ENCODE assay signal across 8 cellular contexts in the genomic region with DNA sequence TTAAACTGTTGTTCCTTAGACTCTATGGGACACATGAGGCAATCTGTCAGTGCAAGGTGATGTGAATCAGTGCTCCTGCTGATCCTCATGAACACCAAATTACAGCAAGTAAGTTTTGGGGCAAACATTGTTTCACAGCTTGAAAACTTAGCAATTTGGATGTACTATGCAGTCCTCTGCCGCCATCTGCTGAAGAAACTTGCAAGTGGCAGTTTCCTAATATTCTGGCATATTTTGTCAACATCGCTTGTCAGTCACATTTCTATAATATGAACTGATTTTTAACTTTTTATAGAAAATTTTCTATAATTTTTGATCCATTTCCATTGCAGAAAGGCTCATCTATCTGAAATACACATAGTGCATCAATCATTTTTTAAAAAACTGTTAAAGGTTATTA.
A peak's percentile ranks its signal among the peaks of the same experiment; 100 is the strongest.
DNase-seq lines count a peak whose midpoint lies in the region; ATAC-seq and TF ChIP-seq lines count a peak whose summit lies in the region.

No MANE protein-coding gene starts in this region.

- ATAC-seq in HG02973 (IDR thresholded peaks at IDR 0.05; ENCODE audit: unreplicated experiment) (no peak), GM18870 (IDR thresholded peaks at IDR 0.05; ENCODE audit: unreplicated experiment) (no peak)

- TF ChIP-seq RAD21 in Ishikawa (IDR thresholded peaks at IDR 0.05; ENCODE audit: low read depth), result peak; percentile 64

- TF ChIP-seq EP300 in Ishikawa (IDR thresholded peaks at IDR 0.05; ENCODE audit: borderline replicate concordance), result no peak

- DNase-seq in NCI-H1092 treated with DMSO at 0.1 percent for 48 hours (lab: John Stamatoyannopoulos, UW), result peak; percentile 1
- no peak for DNase-seq in NCI-H1092 (lab: John Stamatoyannopoulos, UW)
- peak; percentile 13 for DNase-seq in UCSD-AML1 (lab: John Stamatoyannopoulos, UW; ENCODE audit: unreplicated experiment)
- DNase-seq in foreskin melanocyte, result peak; percentile 7
- peak; percentile 3 to 4 for DNase-seq in stimulated activated CD4-positive, alpha-beta T cell treated with anti-CD3 and anti-CD28 coated beads, Interleukin-4, amount 100 ng/mL, for 48 hours (ENCODE audit: low read depth in 2 of 2)

TF ChIP-seq in Ishikawa, 13 proteins besides CTCF, POLR2A, EP300 and RAD21:
- TF ChIP-seq, protein P1, sequence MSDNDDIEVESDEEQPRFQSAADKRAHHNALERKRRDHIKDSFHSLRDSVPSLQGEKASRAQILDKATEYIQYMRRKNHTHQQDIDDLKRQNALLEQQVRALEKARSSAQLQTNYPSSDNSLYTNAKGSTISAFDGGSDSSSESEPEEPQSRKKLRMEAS (IDR thresholded peaks at IDR 0.05), result no peak
- no peak for TF ChIP-seq TAF1 (IDR thresholded peaks at IDR 0.05; ENCODE audit: low read depth)
- no peak for TF ChIP-seq ZBTB7A (IDR thresholded peaks at IDR 0.05; ENCODE audit: low read depth)
- no peak for TF ChIP-seq TEAD4 (IDR thresholded peaks at IDR 0.05)
- no peak for TF ChIP-seq EGR1 (IDR thresholded peaks at IDR 0.05)
- no peak for TF ChIP-seq FOXM1 (IDR thresholded peaks at IDR 0.05; ENCODE audit: borderline replicate concordance, low read depth)
- TF ChIP-seq, protein P2, sequence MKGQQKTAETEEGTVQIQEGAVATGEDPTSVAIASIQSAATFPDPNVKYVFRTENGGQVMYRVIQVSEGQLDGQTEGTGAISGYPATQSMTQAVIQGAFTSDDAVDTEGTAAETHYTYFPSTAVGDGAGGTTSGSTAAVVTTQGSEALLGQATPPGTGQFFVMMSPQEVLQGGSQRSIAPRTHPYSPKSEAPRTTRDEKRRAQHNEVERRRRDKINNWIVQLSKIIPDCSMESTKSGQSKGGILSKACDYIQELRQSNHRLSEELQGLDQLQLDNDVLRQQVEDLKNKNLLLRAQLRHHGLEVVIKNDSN (IDR thresholded peaks at IDR 0.05), result no peak
- no peak for TF ChIP-seq CEBPB (IDR thresholded peaks at IDR 0.05)
- no peak for TF ChIP-seq YY1 (IDR thresholded peaks at IDR 0.05; ENCODE audit: low read depth)
- TF ChIP-seq TCF12 (IDR thresholded peaks at IDR 0.05; ENCODE audit: low read depth), result no peak
- TF ChIP-seq CREB1 (IDR thresholded peaks at IDR 0.05; ENCODE audit: low read depth), result no peak
- no peak for TF ChIP-seq NFIC (IDR thresholded peaks at IDR 0.05)
